Comparison of ENCODE assay signal across 13 cellular contexts in the genomic region with DNA sequence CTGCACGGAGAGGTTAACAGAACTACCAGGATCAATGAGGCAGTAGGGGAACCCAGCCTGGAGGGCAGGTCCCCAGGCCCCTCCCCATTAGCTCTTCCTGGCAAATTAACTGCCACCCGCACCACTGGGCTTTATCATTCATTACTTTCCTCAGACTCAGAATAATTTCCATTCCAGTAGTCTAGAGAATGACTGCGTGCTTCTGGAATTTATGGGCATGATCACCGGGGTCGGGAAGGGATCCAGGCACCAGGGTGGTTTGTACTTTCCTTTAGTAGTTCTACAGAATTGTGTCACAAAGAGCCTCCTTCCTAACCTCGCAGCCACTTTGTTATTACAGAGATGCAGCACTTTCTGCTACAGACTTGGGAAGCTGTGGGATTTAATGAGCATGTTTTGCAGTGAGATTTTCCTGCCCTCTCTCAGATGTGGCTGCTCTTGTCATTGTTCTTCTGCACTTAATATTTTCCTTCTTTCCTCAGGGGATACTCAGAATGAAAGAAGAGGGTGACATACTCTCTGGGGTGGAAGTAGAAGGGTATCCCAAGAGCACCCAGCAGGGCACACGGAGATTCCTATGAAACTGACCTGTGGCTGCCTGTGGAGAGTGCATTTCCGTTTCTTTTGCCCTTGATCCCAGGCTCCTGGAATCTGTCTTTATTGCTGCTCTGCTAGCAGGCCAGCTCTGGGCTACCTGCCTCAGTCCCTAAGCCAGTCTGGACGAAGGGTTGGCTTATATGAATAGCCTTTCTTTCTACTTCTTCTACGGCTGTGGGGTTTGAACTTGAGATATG.
DNase-seq lines count a peak whose midpoint lies in the region; ATAC-seq, FAIRE-seq and TF ChIP-seq lines count a peak whose summit lies in the region.
"Had no signal": no experiment of that assay in that cellular context is flagged by ENCODE, and none has a peak within 500 bp of the region (broad histone marks: within the 10 kb centered on the region; RNA-seq: fewer than 3 reads in every experiment).

No MANE protein-coding gene starts in this region.

- no peak for FAIRE-seq in HepG2 (lab: Jason Lieb, UNC)

- H3K4me3 ChIP-seq in MG63 (no peak overlapping the region), epithelial cell of esophagus (ENCODE audit: low read length) (no peak overlapping the region), HepG2 (replicated peaks in 1 of 3; ENCODE audit: insufficient read depth in 1 of 3, low read depth in 2 of 3, low read length in 3 of 3) (no peak overlapping the region)
- H3K4me3 ChIP-seq: lung had no signal

- TF ChIP-seq POLR2A in HepG2 (IDR thresholded peaks at IDR 0.05; ENCODE audit: insufficient read depth in 1 of 2, low read depth in 2 of 2, low read length in 2 of 2): no peak

- H3K27me3 ChIP-seq in MG63: no peaks in the 10 kb centered on the region
- no peaks in the 10 kb centered on the region for H3K27me3 ChIP-seq in HepG2 (ENCODE audit: control insufficient read depth in 1 of 2, insufficient read depth in 2 of 2, low read length in 2 of 2)
- H3K27me3 ChIP-seq: sigmoid colon had no signal

- TF ChIP-seq EP300 in HepG2 (IDR thresholded peaks at IDR 0.05; ENCODE audit: low read depth in 2 of 2, low read length in 2 of 2) (no peak), HepG2 (CRISPR knock-in tag; IDR thresholded peaks at IDR 0.05; ENCODE audit: borderline replicate concordance) (no peak)

- H3K79me2 ChIP-seq in HepG2 (ENCODE audit: insufficient read depth, low read length): no peaks in the 10 kb centered on the region

- no peak overlapping the region for H3K4me2 ChIP-seq in HepG2 (ENCODE audit: low read depth, low read length)

- DNase-seq in 8988T: peak; percentile 5
- DNase-seq in MG63: peak; percentile 67
- peak; percentile 15 for DNase-seq in epithelial cell of esophagus (ENCODE audit: low read depth)
- DNase-seq in kidney tubule cell (ENCODE audit: low spot score): peak; percentile 90
- no peak for DNase-seq in HepG2 (ENCODE audit: low spot score)
- no peak for DNase-seq in inferior parietal cortex (ENCODE audit: extremely low spot score)
- DNase-seq: activated CD4-positive, alpha-beta T cell treated with anti-CD3 and anti-CD28 coated beads for 1 hour; DMS79 treated with DMSO at 0.1 percent for 48 hours; sigmoid colon had no signal

- no peak for TF ChIP-seq CTCF in epithelial cell of esophagus (IDR thresholded peaks at IDR 0.05; ENCODE audit: insufficient read depth, low read depth, low read length, missing control alignments)
- TF ChIP-seq CTCF in HepG2 (CRISPR knock-in tag; IDR thresholded peaks at IDR 0.05): no peak

- WGBS in HepG2 (ENCODE audit: low lambda C conversion rate): 3% methylated on average over 10 of the region's 10 CpGs

- POLR2A ChIA-PET in HepG2 (lab: Yijun Ruan, JAX): no interaction called here

- no peak overlapping the region for H3K27ac ChIP-seq in HepG2 (ENCODE audit: extremely low read length, insufficient read depth, low read length)

- no peaks in the 10 kb centered on the region for H4K20me1 ChIP-seq in HepG2 (ENCODE audit: insufficient read depth, low read length)

- H3K4me1 ChIP-seq in HepG2 (ENCODE audit: insufficient read depth, low read length): no peaks in the 10 kb centered on the region

- H2AFZ ChIP-seq in HepG2 (ENCODE audit: low read length): no peak overlapping the region

- H3K36me3 ChIP-seq in MG63 (no peaks in the 10 kb centered on the region), HepG2 (replicated peaks in 1 of 2; ENCODE audit: control insufficient read depth in 1 of 2, insufficient read depth in 2 of 2, low read length in 2 of 2) (no peaks in the 10 kb centered on the region)
- H3K36me3 ChIP-seq: sigmoid colon had no signal

- in situ Hi-C loops in HepG2 (cut with HindIII; ENCODE audit: extremely low pct_ligation_motif_present, low pct_unique_long_range_greater_than_20kb): no loop called here

- TF ChIP-seq RAD21 in HepG2 (CRISPR knock-in tag; IDR thresholded peaks at IDR 0.05): no peak

- BruUV-seq in HepG2 (replicated peaks; lab: Mats Ljungman, UMichigan): no TSS peak

- intact Hi-C loops in HepG2 (cut with micrococcal nuclease; ENCODE audit: unreplicated experiment): no loop called here

- CTCF ChIA-PET in HepG2 (lab: Yijun Ruan, JAX; ENCODE audit: low intra/inter-chr PET ratio, low total read pairs): no interaction called here

- H3K9ac ChIP-seq in HepG2 (ENCODE audit: insufficient read depth, low read depth, low read length): no peak overlapping the region

- no peaks in the 10 kb centered on the region for H3K9me3 ChIP-seq in MG63
- peaks cover 82% of the 10 kb centered on the region for H3K9me3 ChIP-seq in HepG2 (ENCODE audit: low read length)
- H3K9me3 ChIP-seq: sigmoid colon had no signal

- ATAC-seq in HepG2 (no peak), GM18870 (IDR thresholded peaks at IDR 0.05; ENCODE audit: unreplicated experiment) (no peak), GM18502 (IDR thresholded peaks at IDR 0.05; ENCODE audit: poor library complexity, unreplicated experiment) (no peak)
- ATAC-seq: activated naive CD4-positive, alpha-beta T cell treated with anti-CD3 and anti-CD28 coated beads, Interleukin-2, amount 50 U/mL, for 72 hours had no signal

TF ChIP-seq in HepG2, 621 proteins besides CTCF, POLR2A, EP300 and RAD21:
- TF ChIP-seq NKX3-1 (CRISPR knock-in tag; IDR thresholded peaks at IDR 0.05): no peak
- no peak for TF ChIP-seq ZNF296 (CRISPR knock-in tag; conservative IDR thresholded peaks at IDR 0.05)
- TF ChIP-seq, protein P1, sequence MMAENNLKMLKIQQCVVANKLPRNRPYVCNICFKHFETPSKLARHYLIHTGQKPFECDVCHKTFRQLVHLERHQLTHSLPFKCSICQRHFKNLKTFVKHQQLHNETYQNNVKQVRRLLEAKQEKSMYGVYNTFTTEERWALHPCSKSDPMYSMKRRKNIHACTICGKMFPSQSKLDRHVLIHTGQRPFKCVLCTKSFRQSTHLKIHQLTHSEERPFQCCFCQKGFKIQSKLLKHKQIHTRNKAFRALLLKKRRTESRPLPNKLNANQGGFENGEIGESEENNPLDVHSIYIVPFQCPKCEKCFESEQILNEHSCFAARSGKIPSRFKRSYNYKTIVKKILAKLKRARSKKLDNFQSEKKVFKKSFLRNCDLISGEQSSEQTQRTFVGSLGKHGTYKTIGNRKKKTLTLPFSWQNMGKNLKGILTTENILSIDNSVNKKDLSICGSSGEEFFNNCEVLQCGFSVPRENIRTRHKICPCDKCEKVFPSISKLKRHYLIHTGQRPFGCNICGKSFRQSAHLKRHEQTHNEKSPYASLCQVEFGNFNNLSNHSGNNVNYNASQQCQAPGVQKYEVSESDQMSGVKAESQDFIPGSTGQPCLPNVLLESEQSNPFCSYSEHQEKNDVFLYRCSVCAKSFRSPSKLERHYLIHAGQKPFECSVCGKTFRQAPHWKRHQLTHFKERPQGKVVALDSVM (CRISPR knock-in tag; IDR thresholded peaks at IDR 0.05): no peak
- TF ChIP-seq MAFF (IDR thresholded peaks at IDR 0.05; ENCODE audit: low read depth, low read length): no peak
- TF ChIP-seq ZNF317 (CRISPR knock-in tag; IDR thresholded peaks at IDR 0.05): no peak
- TF ChIP-seq PITX1 (CRISPR knock-in tag; IDR thresholded peaks at IDR 0.05): no peak
- TF ChIP-seq, protein P2, sequence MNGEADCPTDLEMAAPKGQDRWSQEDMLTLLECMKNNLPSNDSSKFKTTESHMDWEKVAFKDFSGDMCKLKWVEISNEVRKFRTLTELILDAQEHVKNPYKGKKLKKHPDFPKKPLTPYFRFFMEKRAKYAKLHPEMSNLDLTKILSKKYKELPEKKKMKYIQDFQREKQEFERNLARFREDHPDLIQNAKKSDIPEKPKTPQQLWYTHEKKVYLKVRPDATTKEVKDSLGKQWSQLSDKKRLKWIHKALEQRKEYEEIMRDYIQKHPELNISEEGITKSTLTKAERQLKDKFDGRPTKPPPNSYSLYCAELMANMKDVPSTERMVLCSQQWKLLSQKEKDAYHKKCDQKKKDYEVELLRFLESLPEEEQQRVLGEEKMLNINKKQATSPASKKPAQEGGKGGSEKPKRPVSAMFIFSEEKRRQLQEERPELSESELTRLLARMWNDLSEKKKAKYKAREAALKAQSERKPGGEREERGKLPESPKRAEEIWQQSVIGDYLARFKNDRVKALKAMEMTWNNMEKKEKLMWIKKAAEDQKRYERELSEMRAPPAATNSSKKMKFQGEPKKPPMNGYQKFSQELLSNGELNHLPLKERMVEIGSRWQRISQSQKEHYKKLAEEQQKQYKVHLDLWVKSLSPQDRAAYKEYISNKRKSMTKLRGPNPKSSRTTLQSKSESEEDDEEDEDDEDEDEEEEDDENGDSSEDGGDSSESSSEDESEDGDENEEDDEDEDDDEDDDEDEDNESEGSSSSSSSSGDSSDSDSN (CRISPR knock-in tag; IDR thresholded peaks at IDR 0.05): no peak
- TF ChIP-seq ZSCAN21 (CRISPR knock-in tag; IDR thresholded peaks at IDR 0.05; ENCODE audit: borderline replicate concordance): no peak
- TF ChIP-seq GZF1 (CRISPR knock-in tag; IDR thresholded peaks at IDR 0.05): no peak
- no peak for TF ChIP-seq ZFP36 (IDR thresholded peaks at IDR 0.05; ENCODE audit: borderline replicate concordance, low read depth, low read length, partially characterized antibody)
- no peak for TF ChIP-seq ZNF282 (IDR thresholded peaks at IDR 0.05; ENCODE audit: partially characterized antibody)
- no peak for TF ChIP-seq ZMYM4 (CRISPR knock-in tag; IDR thresholded peaks at IDR 0.05)
- TF ChIP-seq HNRNPL (IDR thresholded peaks at IDR 0.05; ENCODE audit: low read depth, low read length): no peak

Comparison
In these comparisons a context has a peak if more than half of its experiments do, and no peak if none do; other contexts are left out.
1. DNase-seq: peak in 8988T (single experiment), MG63 (single experiment), epithelial cell of esophagus (single experiment) and kidney tubule cell (single experiment); none in HepG2 (single experiment) and inferior parietal cortex (single experiment).